In genomic region chr15:32834156-32834555, GRCh38 we compare ENCODE assay signal across 11 cellular contexts.
A peak's percentile ranks its signal among the peaks of the same experiment; 100 is the strongest.
DNase-seq lines count a peak whose midpoint lies in the region; ATAC-seq, FAIRE-seq and TF ChIP-seq lines count a peak whose summit lies in the region.
"Had no signal": no experiment of that assay in that cellular context is flagged by ENCODE, and none has a peak within 500 bp of the region (broad histone marks: within the 10 kb centered on the region; RNA-seq: fewer than 3 reads in every experiment).

No MANE protein-coding gene starts in this region.

- H3K27ac ChIP-seq in WERI-Rb-1, result no peak overlapping the region

- DNase-seq in GM19239 (ENCODE audit: insufficient read length, low spot score), result peak; percentile 36
- peak; percentile 73 for DNase-seq in NB4 (ENCODE audit: low read depth)
- no peak for DNase-seq in hypothalamus (lab: John Stamatoyannopoulos, UW)
- DNase-seq in activated effector memory CD4-positive, alpha-beta T cell treated with Interleukin-2 at 50 U/mL for 16 hours, result no peak
- no peak for DNase-seq in UCSD-AML1 (lab: John Stamatoyannopoulos, UW; ENCODE audit: unreplicated experiment)
- DNase-seq in WERI-Rb-1, result no peak
- DNase-seq: activated naive CD8-positive, alpha-beta T cell treated with anti-CD3 and anti-CD28 coated beads, Interleukin-2, amount 10 ng/mL, durations not matched to agents 7 days and 5 days; NCI-H510A treated with DMSO at 0.1 percent for 48 hours had no signal

- H3K27me3 ChIP-seq in skeletal muscle satellite cell (ENCODE audit: control insufficient read depth, insufficient read depth, low read length) (no peaks in the 10 kb centered on the region), WERI-Rb-1 (ENCODE audit: insufficient read depth, low read depth, severe bottlenecking) (no peaks in the 10 kb centered on the region)

- no peak overlapping the region for H3K4me3 ChIP-seq in NB4 (ENCODE audit: low read depth, low read length)
- H3K4me3 ChIP-seq in skeletal muscle satellite cell (ENCODE audit: low read length), result no peak overlapping the region
- no peak overlapping the region for H3K4me3 ChIP-seq in WERI-Rb-1 (ENCODE audit: low read depth, low read length)

- H3K36me3 ChIP-seq in skeletal muscle satellite cell (ENCODE audit: insufficient read depth, low read length) (no peaks in the 10 kb centered on the region), WERI-Rb-1 (no peaks in the 10 kb centered on the region)

- no peak for TF ChIP-seq POLR2A in NB4 (IDR thresholded peaks at IDR 0.05; ENCODE audit: extremely low read depth, insufficient read length)

- peak overlapping the region; percentile 24 for H3K9ac ChIP-seq in skeletal muscle satellite cell (ENCODE audit: low read depth, low read length)

- TF ChIP-seq CTCF in NB4 (IDR thresholded peaks at IDR 0.05; ENCODE audit: low read depth, low read length) (no peak), WERI-Rb-1 (IDR thresholded peaks at IDR 0.05; ENCODE audit: low read depth, low read length) (no peak)

- FAIRE-seq in GM19239 (lab: Jason Lieb, UNC), result peak; percentile 93
- FAIRE-seq: G401.6 had no signal

- no peak overlapping the region for H3K4me2 ChIP-seq in skeletal muscle satellite cell (ENCODE audit: low read length)

- peak; percentile 89 for ATAC-seq in HG02884 (IDR thresholded peaks at IDR 0.05; ENCODE audit: unreplicated experiment)

- no peaks in the 10 kb centered on the region for H3K9me3 ChIP-seq in skeletal muscle satellite cell (replicated peaks; ENCODE audit: low read length)
- H3K9me3 ChIP-seq in WERI-Rb-1 (ENCODE audit: severe bottlenecking), result no peaks in the 10 kb centered on the region

- peaks cover 63% of the 10 kb centered on the region for H3K4me1 ChIP-seq in skeletal muscle satellite cell (ENCODE audit: control insufficient read depth, insufficient read depth, low read length)

Comparison
In these comparisons a context has a peak if more than half of its experiments do, and no peak if none do; other contexts are left out.
1. DNase-seq: peak in GM19239 (single experiment) and NB4 (single experiment); none in hypothalamus (0 of 51), activated effector memory CD4-positive, alpha-beta T cell treated with Interleukin-2 at 50 U/mL for 16 hours (single experiment), UCSD-AML1 (single experiment) and WERI-Rb-1 (single experiment).